Comparison of ENCODE assay signal across 8 cellular contexts in genomic region chr5:181159286-181160143, GRCh38. TPM values are rescaled to one million over a fixed set of nuclear protein-coding genes. Genes with fewer than 3 reads are reported as not detected.
DNase-seq lines count a peak whose midpoint lies in the region; ATAC-seq and TF ChIP-seq lines count a peak whose summit lies in the region.

No MANE protein-coding gene starts in this region.

- DNase-seq in GM12865 (ENCODE audit: low read depth) (peak; percentile 90), NCI-H1048 (lab: John Stamatoyannopoulos, UW) (peak; percentile 65), heart left ventricle (peak; percentile 79 to 91 (median 81)), renal cortical epithelial cell (ENCODE audit: low read depth) (peak; percentile 58)

- H4K20me1 ChIP-seq in SU-DHL-6 (ENCODE audit: low read depth, low read length), result no peaks in the 10 kb centered on the region

- peak; percentile 87 for TF ChIP-seq CTCF in GM12865 (IDR thresholded peaks at IDR 0.05; ENCODE audit: insufficient read depth, low read depth, low read length, missing control alignments)
- peak; percentile 86 for TF ChIP-seq CTCF in SU-DHL-6 (IDR thresholded peaks at IDR 0.05; ENCODE audit: insufficient read depth, low read length, poor library complexity, severe bottlenecking)
- TF ChIP-seq CTCF in heart left ventricle (IDR thresholded peaks at IDR 0.05), result peak; percentile 83 to 91 (median 85)

- no peak overlapping the region; the same call in 1 of the 2 replicates for H3K9ac ChIP-seq in SU-DHL-6 (ENCODE audit: low read length)

- H3K9me2 ChIP-seq in SU-DHL-6 (replicated peaks; ENCODE audit: insufficient read depth, low read length), result no peaks in the 10 kb centered on the region

- H3K4me3 Mint-ChIP-seq in activated naive CD8-positive, alpha-beta T cell, result peak overlapping the region; percentile 82

- intact Hi-C loops in heart left ventricle (cut with DNase I), result loop anchor here (2.0 to 10.0 kb wide), 7 partner anchors 105 to 377 kb away; partner anchors contain the start of gene ZFP62 (in 4 of the 10)

- peak overlapping the region; percentile 7 for H2AFZ ChIP-seq in SU-DHL-6 (ENCODE audit: low read depth, low read length, severe bottlenecking)

- no peaks in the 10 kb centered on the region for H3K36me3 Mint-ChIP-seq in activated naive CD8-positive, alpha-beta T cell

- H3K36me3 ChIP-seq in SU-DHL-6 (ENCODE audit: low read length) (no peaks in the 10 kb centered on the region), heart left ventricle (no peaks in the 10 kb centered on the region)

- H3K4me1 ChIP-seq in heart left ventricle, result peaks cover 0 to 14% (median 2%) of the 10 kb centered on the region in 12 donors

- H3K27me3 Mint-ChIP-seq in activated naive CD8-positive, alpha-beta T cell, result no peaks in the 10 kb centered on the region

- H3K27ac ChIP-seq in SU-DHL-6 (ENCODE audit: low read depth, low read length), result peak overlapping the region; percentile 83
- H3K27ac ChIP-seq in heart left ventricle, result peak overlapping the region in 5 of 12 donors; percentile 11 to 81 (median 70)

- no peaks in the 10 kb centered on the region for H3K79me2 ChIP-seq in SU-DHL-6 (ENCODE audit: insufficient read depth, low read length)

- H3K27ac Mint-ChIP-seq in activated naive CD8-positive, alpha-beta T cell, result peak overlapping the region; percentile 94

- no peaks in the 10 kb centered on the region for H3K9me3 ChIP-seq in SU-DHL-6 (ENCODE audit: insufficient read depth, low read length)
- no peaks in the 10 kb centered on the region for H3K9me3 ChIP-seq in heart left ventricle

- H3F3A ChIP-seq in SU-DHL-6 (ENCODE audit: insufficient read depth), result peaks cover 13% of the 10 kb centered on the region

- H3K27me3 ChIP-seq in SU-DHL-6 (ENCODE audit: low read length) (no peaks in the 10 kb centered on the region), heart left ventricle (peaks cover 0 to 15% (median 10%) of the 10 kb centered on the region in 9 donors)

- H3K9me3 Mint-ChIP-seq in activated naive CD8-positive, alpha-beta T cell (ENCODE audit: low read depth), result no peaks in the 10 kb centered on the region

- H3K4me2 ChIP-seq in SU-DHL-6 (ENCODE audit: low read depth, low read length, poor library complexity, severe bottlenecking), result peak overlapping the region; percentile 35

- peaks cover 33% of the 10 kb centered on the region for H3K4me1 Mint-ChIP-seq in activated naive CD8-positive, alpha-beta T cell (ENCODE audit: low read depth)

- 55 to 58% (median 56%) methylated on average over 20 of the region's 20 CpGs for WGBS in heart left ventricle, 4 donors

- TF ChIP-seq POLR2A in heart left ventricle (IDR thresholded peaks at IDR 0.05), result no peak

- ATAC-seq in HG02588 (IDR thresholded peaks at IDR 0.05; ENCODE audit: unreplicated experiment), result peak; percentile 65
- ATAC-seq in heart left ventricle, result peak; percentile 72 to 94 (median 92)
- ATAC-seq in GM18519 (IDR thresholded peaks at IDR 0.05; ENCODE audit: low FRiP score, unreplicated experiment), result no peak

- H3K4me3 ChIP-seq in GM12865 (ENCODE audit: low read depth, low read length), result no peak overlapping the region
- no peak overlapping the region for H3K4me3 ChIP-seq in SU-DHL-6 (ENCODE audit: insufficient read depth, low read length, poor library complexity, severe bottlenecking)
- peak overlapping the region in 1 of 12 donors; percentile 53 for H3K4me3 ChIP-seq in heart left ventricle

RNA-seq across cellular contexts. Expression of gene OR2V2, which starts 12.1 kb away (rescaled TPM):
- not detected for total RNA-seq in heart left ventricle
- not detected for polyA plus RNA-seq in heart left ventricle
- not detected in 2 replicates for total RNA-seq in renal cortical epithelial cell

RNA-seq across cellular contexts. Expression of gene OR2V1, which starts 28.5 kb away (rescaled TPM):
- total RNA-seq in heart left ventricle, result not detected
- not detected for polyA plus RNA-seq in heart left ventricle
- not detected in 2 replicates for total RNA-seq in renal cortical epithelial cell

RNA-seq across cellular contexts. Expression of gene TRIM7, which starts 45.5 kb away (rescaled TPM):
- 10 to 100 TPM in 1 of 9 donors, 1 to 10 TPM in 8; 3.7 to 10.2 (median 6.7) TPM for total RNA-seq in heart left ventricle
- 10 to 100 TPM in 1 of 2 donors, 1 to 10 TPM in 1; 3.6 to 11.0 TPM for polyA plus RNA-seq in heart left ventricle
- 2.8 and 12.7 TPM in 2 replicates for total RNA-seq in renal cortical epithelial cell
